Comparison of ENCODE assay signal across 17 cellular contexts in the genomic region with DNA sequence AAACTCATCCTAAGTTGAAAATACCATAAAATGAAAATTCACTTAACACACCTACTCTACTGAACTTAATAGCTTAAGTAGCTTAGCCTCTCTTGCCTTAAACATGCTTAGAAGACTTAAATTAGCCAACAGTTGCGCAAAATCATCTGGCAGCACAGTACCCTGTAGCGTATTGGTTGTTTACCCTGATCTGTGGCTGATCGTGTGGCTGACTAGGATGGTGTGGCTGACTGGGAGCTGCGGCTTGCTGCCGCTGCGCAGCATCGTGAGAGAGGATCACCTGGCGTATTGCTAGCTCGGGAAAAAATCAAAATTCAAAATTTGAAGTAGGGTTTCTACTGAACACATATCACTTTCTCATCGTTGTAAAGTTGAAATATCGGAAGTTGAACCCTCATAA. TPM values are rescaled to one million over a fixed set of nuclear protein-coding genes. Genes with fewer than 3 reads are reported as not detected.
DNase-seq lines count a peak whose midpoint lies in the region; TF ChIP-seq lines count a peak whose summit lies in the region.
"Had no signal": no experiment of that assay in that cellular context is flagged by ENCODE, and none has a peak within 500 bp of the region (broad histone marks: within the 10 kb centered on the region; RNA-seq: fewer than 3 reads in every experiment).

No MANE protein-coding gene starts in this region.

- H3K27me3 ChIP-seq in H9 (ENCODE audit: insufficient read depth, low read length), result no peaks in the 10 kb centered on the region
- H3K27me3 ChIP-seq in WERI-Rb-1 (ENCODE audit: insufficient read depth, low read depth, severe bottlenecking), result no peaks in the 10 kb centered on the region

- no peak overlapping the region for H2BK5ac ChIP-seq in H9 (ENCODE audit: insufficient read length, low read length)

- no peak overlapping the region for H2BK120ac ChIP-seq in H9 (ENCODE audit: low read depth, low read length, poor library complexity, severe bottlenecking)

- H3K18ac ChIP-seq in H9 (ENCODE audit: insufficient read length, low read depth, low read length), result no peak overlapping the region

- H2AFZ ChIP-seq in H9 (ENCODE audit: low read length), result no peak overlapping the region

- TF ChIP-seq CTCF in H9 (conservative IDR thresholded peaks at IDR 0.05) (no peak), WERI-Rb-1 (IDR thresholded peaks at IDR 0.05; ENCODE audit: low read depth, low read length) (no peak), nephron progenitor cell (IDR thresholded peaks at IDR 0.05) (no peak)

- no peak overlapping the region for H3K4me2 ChIP-seq in H9 (ENCODE audit: insufficient read depth, insufficient read length, low read length)

- H2AK5ac ChIP-seq in H9 (ENCODE audit: insufficient read length, low read length), result no peak overlapping the region

- H2BK12ac ChIP-seq in H9 (ENCODE audit: insufficient read length, low read depth, low read length), result no peak overlapping the region

- H3K27ac ChIP-seq in H9 (ENCODE audit: insufficient read length, low read depth, low read length) (no peak overlapping the region), WERI-Rb-1 (peak overlapping the region; percentile 2)

- no peak overlapping the region for H3T11ph ChIP-seq in H9 (ENCODE audit: low read length)

- H3K9me3 Mint-ChIP-seq in H9 (no peaks in the 10 kb centered on the region), nephron progenitor cell (no peaks in the 10 kb centered on the region)
- no peaks in the 10 kb centered on the region for H3K9me3 Mint-ChIP-seq in activated T-helper 2 cell treated with anti-CD3 and anti-CD28 coated beads, Interferon-gamma antibody, Interleukin-2, Interleukin-4, amounts not matched to agents 10 μg/mL and 5 μg/mL and 100 μg/mL, durations not matched to agents 14 hours and 24 hours and 36 hours
- no peaks in the 10 kb centered on the region for H3K9me3 Mint-ChIP-seq in activated CD4-positive, alpha-beta T cell treated with anti-CD3 and anti-CD28 coated beads, Interleukin-2, amount 10 ng/mL, durations not matched to agents 24 days and 14 days
- H3K9me3 Mint-ChIP-seq: activated CD4-positive, alpha-beta T cell treated with anti-CD3 and anti-CD28 coated beads, Interleukin-2, amount 10 ng/mL, durations not matched to agents 7 days and 5 days; dendritic cell treated with granulocyte-macrophage colony-stimulating factor and Interleukin-4, amounts not matched to agents 40 ng/mL and 50 ng/mL, for 4 days had no signal

- H3K4ac ChIP-seq in H9 (ENCODE audit: low read depth, low read length), result no peak overlapping the region

- H2BK20ac ChIP-seq in H9 (ENCODE audit: low read depth, low read length, poor library complexity, severe bottlenecking), result no peak overlapping the region

- intact Hi-C loops in activated T-helper 2 cell treated with anti-CD3 and anti-CD28 coated beads, Interferon-gamma antibody, Interleukin-2, Interleukin-4, amounts not matched to agents 10 μg/mL and 5 μg/mL and 100 μg/mL, durations not matched to agents 14 hours and 24 hours and 36 hours (cut with micrococcal nuclease), result no loop called here
- intact Hi-C loops in activated CD4-positive, alpha-beta T cell treated with anti-CD3 and anti-CD28 coated beads, Interleukin-2, amount 10 ng/mL, durations not matched to agents 24 days and 14 days (cut with micrococcal nuclease), result no loop called here

- no peaks in the 10 kb centered on the region for H3K36me3 ChIP-seq in WERI-Rb-1

- H3K14ac ChIP-seq in H9 (ENCODE audit: insufficient read depth, low read length), result no peak overlapping the region

- H3K56ac ChIP-seq in H9 (ENCODE audit: insufficient read length, low read depth, low read length), result no peak overlapping the region

- H3K4me1 Mint-ChIP-seq in H9, result peaks cover 2 to 3% of the 10 kb centered on the region in 2 experiments; a peak in 3 of 4 replicates
- peaks cover 4% of the 10 kb centered on the region for H3K4me1 Mint-ChIP-seq in nephron progenitor cell
- H3K4me1 Mint-ChIP-seq in activated T-helper 2 cell treated with anti-CD3 and anti-CD28 coated beads, Interferon-gamma antibody, Interleukin-2, Interleukin-4, amounts not matched to agents 10 μg/mL and 5 μg/mL and 100 μg/mL, durations not matched to agents 14 hours and 24 hours and 36 hours (ENCODE audit: low read depth), result peaks cover 8% of the 10 kb centered on the region
- H3K4me1 Mint-ChIP-seq in activated CD4-positive, alpha-beta T cell treated with anti-CD3 and anti-CD28 coated beads, Interleukin-2, amount 10 ng/mL, durations not matched to agents 24 days and 14 days, result peaks cover 3% of the 10 kb centered on the region

- no peak overlapping the region for H2BK15ac ChIP-seq in H9 (ENCODE audit: low read depth, low read length)

- H3K23me2 ChIP-seq in H9 (ENCODE audit: insufficient read length, low read depth, low read length, poor library complexity, severe bottlenecking), result no peaks in the 10 kb centered on the region

- DNase-seq in H9 (no peak), NCI-H526 (lab: John Stamatoyannopoulos, UW) (peak; percentile 5 to 56), WERI-Rb-1 (peak; percentile 85), nephron progenitor cell (no peak), mesenteric fat pad (ENCODE audit: low spot score) (no peak), NCI-H345 (lab: John Stamatoyannopoulos, UW) (no peak)
- no peak for DNase-seq in activated T-helper 2 cell treated with anti-CD3 and anti-CD28 coated beads, Interferon-gamma antibody, Interleukin-2, Interleukin-4, amounts not matched to agents 10 μg/mL and 5 μg/mL and 100 μg/mL, durations not matched to agents 14 hours and 24 hours and 36 hours (ENCODE audit: low spot score)
- DNase-seq in activated CD4-positive, alpha-beta T cell treated with anti-CD3 and anti-CD28 coated beads, Interleukin-2, amount 10 ng/mL, durations not matched to agents 24 days and 14 days, result no peak
- DNase-seq: activated CD4-positive, alpha-beta T cell treated with anti-CD3 and anti-CD28 coated beads, Interleukin-2, amount 10 ng/mL, durations not matched to agents 7 days and 5 days; DMS79 treated with DMSO at 0.1 percent for 48 hours; foreskin melanocyte; HCEC 1CT; islet precursor cell; NCI-H1436 treated with DMSO at 0.1 percent for 48 hours; NCI-H2227 treated with DMSO at 0.1 percent for 48 hours had no signal

- WGBS in H9 (ENCODE audit: extremely low coverage, insufficient read length, low lambda C conversion rate), result no CpG with 5 or more reads among the region's 11 CpGs

- no peaks in the 10 kb centered on the region for H3K4me1 ChIP-seq in H9 (ENCODE audit: insufficient read depth, low read length)

- no peak overlapping the region for H3K23ac ChIP-seq in H9 (ENCODE audit: insufficient read length, low read depth, low read length)

- no peak overlapping the region for H4K91ac ChIP-seq in H9 (ENCODE audit: insufficient read length, low read depth, low read length)

- H3K9me3 ChIP-seq in H9 (ENCODE audit: control insufficient read depth, low read depth, low read length), result no peaks in the 10 kb centered on the region
- H3K9me3 ChIP-seq in WERI-Rb-1 (ENCODE audit: severe bottlenecking), result no peaks in the 10 kb centered on the region

- H3K36me3 Mint-ChIP-seq in H9 (ENCODE audit: insufficient read depth in 1 of 3, low read depth in 3 of 3) (no peaks in the 10 kb centered on the region; a peak in 1 of 7 replicates), nephron progenitor cell (ENCODE audit: low read depth) (peaks cover 7% of the 10 kb centered on the region)
- H3K36me3 Mint-ChIP-seq in activated T-helper 2 cell treated with anti-CD3 and anti-CD28 coated beads, Interferon-gamma antibody, Interleukin-2, Interleukin-4, amounts not matched to agents 10 μg/mL and 5 μg/mL and 100 μg/mL, durations not matched to agents 14 hours and 24 hours and 36 hours (ENCODE audit: low read depth), result no peaks in the 10 kb centered on the region
- H3K36me3 Mint-ChIP-seq in activated CD4-positive, alpha-beta T cell treated with anti-CD3 and anti-CD28 coated beads, Interleukin-2, amount 10 ng/mL, durations not matched to agents 24 days and 14 days (ENCODE audit: low read depth), result no peaks in the 10 kb centered on the region

- no peak overlapping the region for H3K9ac ChIP-seq in H9 (ENCODE audit: extremely low read depth, insufficient read length, low read length)

- no peak overlapping the region for H4K5ac ChIP-seq in H9 (ENCODE audit: insufficient read length, low read depth, low read length)

- H3K4me3 Mint-ChIP-seq in H9 (no peak overlapping the region), nephron progenitor cell (no peak overlapping the region)
- H3K4me3 Mint-ChIP-seq in activated T-helper 2 cell treated with anti-CD3 and anti-CD28 coated beads, Interferon-gamma antibody, Interleukin-2, Interleukin-4, amounts not matched to agents 10 μg/mL and 5 μg/mL and 100 μg/mL, durations not matched to agents 14 hours and 24 hours and 36 hours (ENCODE audit: low read depth), result no peak overlapping the region
- no peak overlapping the region for H3K4me3 Mint-ChIP-seq in activated CD4-positive, alpha-beta T cell treated with anti-CD3 and anti-CD28 coated beads, Interleukin-2, amount 10 ng/mL, durations not matched to agents 24 days and 14 days
- H3K4me3 Mint-ChIP-seq: activated CD4-positive, alpha-beta T cell treated with anti-CD3 and anti-CD28 coated beads, Interleukin-2, amount 10 ng/mL, durations not matched to agents 7 days and 5 days; dendritic cell treated with granulocyte-macrophage colony-stimulating factor and Interleukin-4, amounts not matched to agents 40 ng/mL and 50 ng/mL, for 4 days had no signal

- H4K20me1 ChIP-seq in H9 (ENCODE audit: control insufficient read depth, insufficient read depth, insufficient read length), result no peaks in the 10 kb centered on the region

- H3K4me3 ChIP-seq in WERI-Rb-1 (ENCODE audit: low read depth, low read length), result peak overlapping the region; percentile 30
- H3K4me3 ChIP-seq: lung had no signal

- H3K79me2 ChIP-seq in H9 (ENCODE audit: insufficient read depth, low read length), result no peaks in the 10 kb centered on the region

- H3K79me1 ChIP-seq in H9 (ENCODE audit: insufficient read depth, low read depth, low read length, poor library complexity, severe bottlenecking), result no peaks in the 10 kb centered on the region

- peak overlapping the region in 2 of 3 experiments; percentile 9 to 91; a peak in 3 of 7 replicates for H3K27ac Mint-ChIP-seq in H9
- H3K27ac Mint-ChIP-seq in nephron progenitor cell, result peak overlapping the region; percentile 60
- no peak overlapping the region for H3K27ac Mint-ChIP-seq in activated T-helper 2 cell treated with anti-CD3 and anti-CD28 coated beads, Interferon-gamma antibody, Interleukin-2, Interleukin-4, amounts not matched to agents 10 μg/mL and 5 μg/mL and 100 μg/mL, durations not matched to agents 14 hours and 24 hours and 36 hours
- H3K27ac Mint-ChIP-seq in activated CD4-positive, alpha-beta T cell treated with anti-CD3 and anti-CD28 coated beads, Interleukin-2, amount 10 ng/mL, durations not matched to agents 24 days and 14 days, result no peak overlapping the region
- H3K27ac Mint-ChIP-seq: activated CD4-positive, alpha-beta T cell treated with anti-CD3 and anti-CD28 coated beads, Interleukin-2, amount 10 ng/mL, durations not matched to agents 7 days and 5 days; dendritic cell treated with granulocyte-macrophage colony-stimulating factor and Interleukin-4, amounts not matched to agents 40 ng/mL and 50 ng/mL, for 4 days had no signal

- H4K8ac ChIP-seq in H9 (replicated peaks; ENCODE audit: insufficient read length, low read depth, low read length), result no peak overlapping the region

- H3K27me3 Mint-ChIP-seq in H9 (ENCODE audit: low read depth) (no peaks in the 10 kb centered on the region), nephron progenitor cell (ENCODE audit: low read depth, poor library complexity) (no peaks in the 10 kb centered on the region)
- H3K27me3 Mint-ChIP-seq in activated T-helper 2 cell treated with anti-CD3 and anti-CD28 coated beads, Interferon-gamma antibody, Interleukin-2, Interleukin-4, amounts not matched to agents 10 μg/mL and 5 μg/mL and 100 μg/mL, durations not matched to agents 14 hours and 24 hours and 36 hours (ENCODE audit: low read depth), result no peaks in the 10 kb centered on the region
- no peaks in the 10 kb centered on the region for H3K27me3 Mint-ChIP-seq in activated CD4-positive, alpha-beta T cell treated with anti-CD3 and anti-CD28 coated beads, Interleukin-2, amount 10 ng/mL, durations not matched to agents 24 days and 14 days
- H3K27me3 Mint-ChIP-seq: activated CD4-positive, alpha-beta T cell treated with anti-CD3 and anti-CD28 coated beads, Interleukin-2, amount 10 ng/mL, durations not matched to agents 7 days and 5 days; dendritic cell treated with granulocyte-macrophage colony-stimulating factor and Interleukin-4, amounts not matched to agents 40 ng/mL and 50 ng/mL, for 4 days had no signal

RNA-seq across cellular contexts. Expression of gene RUFY3, which starts 6.3 kb away (rescaled TPM):
- 41.7 and 48.0 TPM in 2 replicates for total RNA-seq in H9 (2021)
- 54.8 TPM for total RNA-seq in mesenteric fat pad
- 20.5 and 22.3 TPM in 2 replicates for total RNA-seq in activated T-helper 2 cell treated with anti-CD3 and anti-CD28 coated beads, Interferon-gamma antibody, Interleukin-2, Interleukin-4, amounts not matched to agents 10 μg/mL and 5 μg/mL and 100 μg/mL, durations not matched to agents 14 hours and 24 hours and 36 hours
- 11.5 and 14.8 TPM in 2 replicates for total RNA-seq in activated CD4-positive, alpha-beta T cell treated with anti-CD3 and anti-CD28 coated beads, Interleukin-2, amount 10 ng/mL, durations not matched to agents 24 days and 14 days

RNA-seq across cellular contexts. Expression of gene UTP3, which starts 39.8 kb away (rescaled TPM):
- total RNA-seq in H9 (2021), result 49.3 and 51.9 TPM in 2 replicates
- 26.1 TPM for total RNA-seq in mesenteric fat pad
- total RNA-seq in activated T-helper 2 cell treated with anti-CD3 and anti-CD28 coated beads, Interferon-gamma antibody, Interleukin-2, Interleukin-4, amounts not matched to agents 10 μg/mL and 5 μg/mL and 100 μg/mL, durations not matched to agents 14 hours and 24 hours and 36 hours, result 44.1 and 46.3 TPM in 2 replicates
- total RNA-seq in activated CD4-positive, alpha-beta T cell treated with anti-CD3 and anti-CD28 coated beads, Interleukin-2, amount 10 ng/mL, durations not matched to agents 24 days and 14 days, result 45.9 and 47.6 TPM in 2 replicates

Comparison
In these comparisons a context has a peak if more than half of its experiments do, and no peak if none do; other contexts are left out.
1. DNase-seq: peak in NCI-H526 (2 of 2) and WERI-Rb-1 (single experiment); none in H9 (single experiment), nephron progenitor cell (single experiment), mesenteric fat pad (single experiment), activated T-helper 2 cell treated with anti-CD3 and anti-CD28 coated beads, Interferon-gamma antibody, Interleukin-2, Interleukin-4, amounts not matched to agents 10 μg/mL and 5 μg/mL and 100 μg/mL, durations not matched to agents 14 hours and 24 hours and 36 hours (single experiment), activated CD4-positive, alpha-beta T cell treated with anti-CD3 and anti-CD28 coated beads, Interleukin-2, amount 10 ng/mL, durations not matched to agents 24 days and 14 days (single experiment) and NCI-H345 (single experiment).
2. H3K27ac Mint-ChIP-seq: peak in H9 (2 of 3) and nephron progenitor cell (single experiment); none in activated T-helper 2 cell treated with anti-CD3 and anti-CD28 coated beads, Interferon-gamma antibody, Interleukin-2, Interleukin-4, amounts not matched to agents 10 μg/mL and 5 μg/mL and 100 μg/mL, durations not matched to agents 14 hours and 24 hours and 36 hours (single experiment) and activated CD4-positive, alpha-beta T cell treated with anti-CD3 and anti-CD28 coated beads, Interleukin-2, amount 10 ng/mL, durations not matched to agents 24 days and 14 days (single experiment).